ENCODE assay signal across 1 cellular context in the genomic region with DNA sequence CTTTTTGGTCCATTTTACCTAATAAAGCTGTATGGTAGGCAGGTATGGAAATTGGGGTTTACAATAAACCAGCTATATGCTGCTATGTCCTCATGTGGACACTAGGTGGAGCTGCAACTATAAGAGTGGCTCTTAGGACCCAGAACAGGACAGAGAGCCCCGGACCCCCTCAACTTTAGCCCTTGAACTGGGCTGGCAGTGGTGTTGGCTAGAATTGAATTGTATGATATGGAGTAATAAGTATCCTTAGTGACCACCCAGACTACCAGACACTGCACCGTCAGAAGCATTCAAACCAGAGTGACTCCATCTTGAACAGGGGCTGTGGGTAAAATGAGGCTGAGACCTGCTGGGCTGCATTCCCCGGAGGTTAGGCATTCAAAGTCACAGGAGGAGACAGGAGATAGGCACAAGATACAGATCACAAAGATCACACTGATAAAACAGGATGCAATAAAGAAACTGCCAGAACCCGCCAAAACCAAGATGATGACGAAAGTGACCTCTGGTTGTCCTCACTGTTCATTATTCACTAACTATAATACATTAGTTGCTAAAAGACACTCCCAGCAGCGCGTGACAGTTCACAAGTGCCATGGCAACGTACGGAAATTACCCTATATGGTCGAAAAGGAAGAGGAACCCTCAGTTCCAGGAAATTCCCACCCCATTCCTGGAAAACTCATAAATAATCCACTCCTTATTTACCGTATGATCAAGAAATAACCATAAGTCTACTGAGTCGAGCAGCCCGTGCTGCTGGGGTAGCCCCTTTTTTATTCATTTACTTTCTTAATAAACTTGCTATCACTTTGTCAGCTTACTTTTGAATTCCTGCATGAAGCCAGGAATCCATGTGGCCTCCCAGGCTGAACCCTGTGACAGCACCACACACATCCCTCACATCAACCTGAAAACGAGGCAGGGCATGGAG.
A peak's percentile ranks its signal among the peaks of the same experiment; 100 is the strongest.
TF ChIP-seq lines count a peak whose summit lies in the region.

No MANE protein-coding gene starts in this region.

TF ChIP-seq in K562, 482 proteins besides CTCF, POLR2A, EP300 and RAD21 (continued from another document and continues in another):
- TF ChIP-seq, protein P1, sequence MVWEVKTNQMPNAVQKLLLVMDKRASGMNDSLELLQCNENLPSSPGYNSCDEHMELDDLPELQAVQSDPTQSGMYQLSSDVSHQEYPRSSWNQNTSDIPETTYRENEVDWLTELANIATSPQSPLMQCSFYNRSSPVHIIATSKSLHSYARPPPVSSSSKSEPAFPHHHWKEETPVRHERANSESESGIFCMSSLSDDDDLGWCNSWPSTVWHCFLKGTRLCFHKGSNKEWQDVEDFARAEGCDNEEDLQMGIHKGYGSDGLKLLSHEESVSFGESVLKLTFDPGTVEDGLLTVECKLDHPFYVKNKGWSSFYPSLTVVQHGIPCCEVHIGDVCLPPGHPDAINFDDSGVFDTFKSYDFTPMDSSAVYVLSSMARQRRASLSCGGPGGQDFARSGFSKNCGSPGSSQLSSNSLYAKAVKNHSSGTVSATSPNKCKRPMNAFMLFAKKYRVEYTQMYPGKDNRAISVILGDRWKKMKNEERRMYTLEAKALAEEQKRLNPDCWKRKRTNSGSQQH (CRISPR knock-in tag; IDR thresholded peaks at IDR 0.05) = peak; percentile 100
- TF ChIP-seq, protein P2, sequence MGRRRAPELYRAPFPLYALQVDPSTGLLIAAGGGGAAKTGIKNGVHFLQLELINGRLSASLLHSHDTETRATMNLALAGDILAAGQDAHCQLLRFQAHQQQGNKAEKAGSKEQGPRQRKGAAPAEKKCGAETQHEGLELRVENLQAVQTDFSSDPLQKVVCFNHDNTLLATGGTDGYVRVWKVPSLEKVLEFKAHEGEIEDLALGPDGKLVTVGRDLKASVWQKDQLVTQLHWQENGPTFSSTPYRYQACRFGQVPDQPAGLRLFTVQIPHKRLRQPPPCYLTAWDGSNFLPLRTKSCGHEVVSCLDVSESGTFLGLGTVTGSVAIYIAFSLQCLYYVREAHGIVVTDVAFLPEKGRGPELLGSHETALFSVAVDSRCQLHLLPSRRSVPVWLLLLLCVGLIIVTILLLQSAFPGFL (CRISPR knock-in tag; IDR thresholded peaks at IDR 0.05) = no peak
- TF ChIP-seq ETS2 (tag; IDR thresholded peaks at IDR 0.05; ENCODE audit: borderline replicate concordance, poor library complexity, severe bottlenecking) = peak; percentile 100
- TF ChIP-seq ZEB2 (IDR thresholded peaks at IDR 0.05) = peak; percentile 79; the same call in 1 of the 2 replicates
- TF ChIP-seq RBM14 (IDR thresholded peaks at IDR 0.05; ENCODE audit: borderline replicate concordance, insufficient read depth, low read depth, low read length) = no peak
- TF ChIP-seq, protein P3, sequence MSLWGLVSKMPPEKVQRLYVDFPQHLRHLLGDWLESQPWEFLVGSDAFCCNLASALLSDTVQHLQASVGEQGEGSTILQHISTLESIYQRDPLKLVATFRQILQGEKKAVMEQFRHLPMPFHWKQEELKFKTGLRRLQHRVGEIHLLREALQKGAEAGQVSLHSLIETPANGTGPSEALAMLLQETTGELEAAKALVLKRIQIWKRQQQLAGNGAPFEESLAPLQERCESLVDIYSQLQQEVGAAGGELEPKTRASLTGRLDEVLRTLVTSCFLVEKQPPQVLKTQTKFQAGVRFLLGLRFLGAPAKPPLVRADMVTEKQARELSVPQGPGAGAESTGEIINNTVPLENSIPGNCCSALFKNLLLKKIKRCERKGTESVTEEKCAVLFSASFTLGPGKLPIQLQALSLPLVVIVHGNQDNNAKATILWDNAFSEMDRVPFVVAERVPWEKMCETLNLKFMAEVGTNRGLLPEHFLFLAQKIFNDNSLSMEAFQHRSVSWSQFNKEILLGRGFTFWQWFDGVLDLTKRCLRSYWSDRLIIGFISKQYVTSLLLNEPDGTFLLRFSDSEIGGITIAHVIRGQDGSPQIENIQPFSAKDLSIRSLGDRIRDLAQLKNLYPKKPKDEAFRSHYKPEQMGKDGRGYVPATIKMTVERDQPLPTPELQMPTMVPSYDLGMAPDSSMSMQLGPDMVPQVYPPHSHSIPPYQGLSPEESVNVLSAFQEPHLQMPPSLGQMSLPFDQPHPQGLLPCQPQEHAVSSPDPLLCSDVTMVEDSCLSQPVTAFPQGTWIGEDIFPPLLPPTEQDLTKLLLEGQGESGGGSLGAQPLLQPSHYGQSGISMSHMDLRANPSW (CRISPR knock-in tag; IDR thresholded peaks at IDR 0.05) = peak; percentile 70; the same call in 1 of the 2 replicates
- TF ChIP-seq CBX2 (IDR thresholded peaks at IDR 0.05; ENCODE audit: insufficient read depth, low read length, poor library complexity, severe bottlenecking) = no peak
- TF ChIP-seq, protein P4, sequence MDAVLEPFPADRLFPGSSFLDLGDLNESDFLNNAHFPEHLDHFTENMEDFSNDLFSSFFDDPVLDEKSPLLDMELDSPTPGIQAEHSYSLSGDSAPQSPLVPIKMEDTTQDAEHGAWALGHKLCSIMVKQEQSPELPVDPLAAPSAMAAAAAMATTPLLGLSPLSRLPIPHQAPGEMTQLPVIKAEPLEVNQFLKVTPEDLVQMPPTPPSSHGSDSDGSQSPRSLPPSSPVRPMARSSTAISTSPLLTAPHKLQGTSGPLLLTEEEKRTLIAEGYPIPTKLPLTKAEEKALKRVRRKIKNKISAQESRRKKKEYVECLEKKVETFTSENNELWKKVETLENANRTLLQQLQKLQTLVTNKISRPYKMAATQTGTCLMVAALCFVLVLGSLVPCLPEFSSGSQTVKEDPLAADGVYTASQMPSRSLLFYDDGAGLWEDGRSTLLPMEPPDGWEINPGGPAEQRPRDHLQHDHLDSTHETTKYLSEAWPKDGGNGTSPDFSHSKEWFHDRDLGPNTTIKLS (IDR thresholded peaks at IDR 0.05; ENCODE audit: borderline replicate concordance, low read depth) = peak; percentile 59; the same call in 1 of the 2 replicates
- TF ChIP-seq, protein P5, sequence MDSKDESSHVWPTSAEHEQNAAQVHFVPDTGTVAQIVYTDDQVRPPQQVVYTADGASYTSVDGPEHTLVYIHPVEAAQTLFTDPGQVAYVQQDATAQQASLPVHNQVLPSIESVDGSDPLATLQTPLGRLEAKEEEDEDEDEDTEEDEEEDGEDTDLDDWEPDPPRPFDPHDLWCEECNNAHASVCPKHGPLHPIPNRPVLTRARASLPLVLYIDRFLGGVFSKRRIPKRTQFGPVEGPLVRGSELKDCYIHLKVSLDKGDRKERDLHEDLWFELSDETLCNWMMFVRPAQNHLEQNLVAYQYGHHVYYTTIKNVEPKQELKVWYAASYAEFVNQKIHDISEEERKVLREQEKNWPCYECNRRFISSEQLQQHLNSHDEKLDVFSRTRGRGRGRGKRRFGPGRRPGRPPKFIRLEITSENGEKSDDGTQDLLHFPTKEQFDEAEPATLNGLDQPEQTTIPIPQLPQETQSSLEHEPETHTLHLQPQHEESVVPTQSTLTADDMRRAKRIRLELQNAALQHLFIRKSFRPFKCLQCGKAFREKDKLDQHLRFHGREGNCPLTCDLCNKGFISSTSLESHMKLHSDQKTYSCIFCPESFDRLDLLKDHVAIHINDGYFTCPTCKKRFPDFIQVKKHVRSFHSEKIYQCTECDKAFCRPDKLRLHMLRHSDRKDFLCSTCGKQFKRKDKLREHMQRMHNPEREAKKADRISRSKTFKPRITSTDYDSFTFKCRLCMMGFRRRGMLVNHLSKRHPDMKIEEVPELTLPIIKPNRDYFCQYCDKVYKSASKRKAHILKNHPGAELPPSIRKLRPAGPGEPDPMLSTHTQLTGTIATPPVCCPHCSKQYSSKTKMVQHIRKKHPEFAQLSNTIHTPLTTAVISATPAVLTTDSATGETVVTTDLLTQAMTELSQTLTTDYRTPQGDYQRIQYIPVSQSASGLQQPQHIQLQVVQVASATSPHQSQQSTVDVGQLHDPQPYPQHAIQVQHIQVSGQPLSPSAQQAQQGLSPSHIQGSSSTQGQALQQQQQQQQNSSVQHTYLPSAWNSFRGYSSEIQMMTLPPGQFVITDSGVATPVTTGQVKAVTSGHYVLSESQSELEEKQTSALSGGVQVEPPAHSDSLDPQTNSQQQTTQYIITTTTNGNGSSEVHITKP (IDR thresholded peaks at IDR 0.05; ENCODE audit: partially characterized antibody) = peak; percentile 52
- no peak for TF ChIP-seq ARHGAP35 (IDR thresholded peaks at IDR 0.05; ENCODE audit: partially characterized antibody)
- TF ChIP-seq, protein P6, sequence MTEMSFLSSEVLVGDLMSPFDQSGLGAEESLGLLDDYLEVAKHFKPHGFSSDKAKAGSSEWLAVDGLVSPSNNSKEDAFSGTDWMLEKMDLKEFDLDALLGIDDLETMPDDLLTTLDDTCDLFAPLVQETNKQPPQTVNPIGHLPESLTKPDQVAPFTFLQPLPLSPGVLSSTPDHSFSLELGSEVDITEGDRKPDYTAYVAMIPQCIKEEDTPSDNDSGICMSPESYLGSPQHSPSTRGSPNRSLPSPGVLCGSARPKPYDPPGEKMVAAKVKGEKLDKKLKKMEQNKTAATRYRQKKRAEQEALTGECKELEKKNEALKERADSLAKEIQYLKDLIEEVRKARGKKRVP (CRISPR knock-in tag; IDR thresholded peaks at IDR 0.05) = peak; percentile 100
- TF ChIP-seq, protein P7, sequence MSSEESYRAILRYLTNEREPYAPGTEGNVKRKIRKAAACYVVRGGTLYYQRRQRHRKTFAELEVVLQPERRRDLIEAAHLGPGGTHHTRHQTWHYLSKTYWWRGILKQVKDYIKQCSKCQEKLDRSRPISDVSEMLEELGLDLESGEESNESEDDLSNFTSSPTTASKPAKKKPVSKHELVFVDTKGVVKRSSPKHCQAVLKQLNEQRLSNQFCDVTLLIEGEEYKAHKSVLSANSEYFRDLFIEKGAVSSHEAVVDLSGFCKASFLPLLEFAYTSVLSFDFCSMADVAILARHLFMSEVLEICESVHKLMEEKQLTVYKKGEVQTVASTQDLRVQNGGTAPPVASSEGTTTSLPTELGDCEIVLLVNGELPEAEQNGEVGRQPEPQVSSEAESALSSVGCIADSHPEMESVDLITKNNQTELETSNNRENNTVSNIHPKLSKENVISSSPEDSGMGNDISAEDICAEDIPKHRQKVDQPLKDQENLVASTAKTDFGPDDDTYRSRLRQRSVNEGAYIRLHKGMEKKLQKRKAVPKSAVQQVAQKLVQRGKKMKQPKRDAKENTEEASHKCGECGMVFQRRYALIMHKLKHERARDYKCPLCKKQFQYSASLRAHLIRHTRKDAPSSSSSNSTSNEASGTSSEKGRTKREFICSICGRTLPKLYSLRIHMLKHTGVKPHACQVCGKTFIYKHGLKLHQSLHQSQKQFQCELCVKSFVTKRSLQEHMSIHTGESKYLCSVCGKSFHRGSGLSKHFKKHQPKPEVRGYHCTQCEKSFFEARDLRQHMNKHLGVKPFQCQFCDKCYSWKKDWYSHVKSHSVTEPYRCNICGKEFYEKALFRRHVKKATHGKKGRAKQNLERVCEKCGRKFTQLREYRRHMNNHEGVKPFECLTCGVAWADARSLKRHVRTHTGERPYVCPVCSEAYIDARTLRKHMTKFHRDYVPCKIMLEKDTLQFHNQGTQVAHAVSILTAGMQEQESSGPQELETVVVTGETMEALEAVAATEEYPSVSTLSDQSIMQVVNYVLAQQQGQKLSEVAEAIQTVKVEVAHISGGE (CRISPR knock-in tag; IDR thresholded peaks at IDR 0.05) = peak in 2 of 3 experiments; percentile 72 to 96; a peak in 4 of 6 replicates
- TF ChIP-seq CCNT2 (IDR thresholded peaks at IDR 0.05; ENCODE audit: borderline replicate concordance, extremely low read depth, insufficient read length, low read depth, low read length) = peak; percentile 66
- TF ChIP-seq ZNF324 (CRISPR knock-in tag; IDR thresholded peaks at IDR 0.05) = peak; percentile 99
- TF ChIP-seq ZNF780A (CRISPR knock-in tag; IDR thresholded peaks at IDR 0.05) = peak; percentile 96
- TF ChIP-seq STAG1 (CRISPR knock-in tag; IDR thresholded peaks at IDR 0.05; ENCODE audit: borderline replicate concordance) = peak; percentile 76; the same call in 1 of the 2 replicates
- no peak for TF ChIP-seq ATF1 (CRISPR knock-in tag; IDR thresholded peaks at IDR 0.05)
- TF ChIP-seq ATF1 (tag; IDR thresholded peaks at IDR 0.05) = peak; percentile 97
- TF ChIP-seq ASH1L (IDR thresholded peaks at IDR 0.05; ENCODE audit: borderline replicate concordance, low read depth, partially characterized antibody) = no peak
- TF ChIP-seq, protein P8, sequence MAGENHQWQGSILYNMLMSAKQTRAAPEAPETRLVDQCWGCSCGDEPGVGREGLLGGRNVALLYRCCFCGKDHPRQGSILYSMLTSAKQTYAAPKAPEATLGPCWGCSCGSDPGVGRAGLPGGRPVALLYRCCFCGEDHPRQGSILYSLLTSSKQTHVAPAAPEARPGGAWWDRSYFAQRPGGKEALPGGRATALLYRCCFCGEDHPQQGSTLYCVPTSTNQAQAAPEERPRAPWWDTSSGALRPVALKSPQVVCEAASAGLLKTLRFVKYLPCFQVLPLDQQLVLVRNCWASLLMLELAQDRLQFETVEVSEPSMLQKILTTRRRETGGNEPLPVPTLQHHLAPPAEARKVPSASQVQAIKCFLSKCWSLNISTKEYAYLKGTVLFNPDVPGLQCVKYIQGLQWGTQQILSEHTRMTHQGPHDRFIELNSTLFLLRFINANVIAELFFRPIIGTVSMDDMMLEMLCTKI (IDR thresholded peaks at IDR 0.05; ENCODE audit: partially characterized antibody) = no peak
- TF ChIP-seq, protein P9, sequence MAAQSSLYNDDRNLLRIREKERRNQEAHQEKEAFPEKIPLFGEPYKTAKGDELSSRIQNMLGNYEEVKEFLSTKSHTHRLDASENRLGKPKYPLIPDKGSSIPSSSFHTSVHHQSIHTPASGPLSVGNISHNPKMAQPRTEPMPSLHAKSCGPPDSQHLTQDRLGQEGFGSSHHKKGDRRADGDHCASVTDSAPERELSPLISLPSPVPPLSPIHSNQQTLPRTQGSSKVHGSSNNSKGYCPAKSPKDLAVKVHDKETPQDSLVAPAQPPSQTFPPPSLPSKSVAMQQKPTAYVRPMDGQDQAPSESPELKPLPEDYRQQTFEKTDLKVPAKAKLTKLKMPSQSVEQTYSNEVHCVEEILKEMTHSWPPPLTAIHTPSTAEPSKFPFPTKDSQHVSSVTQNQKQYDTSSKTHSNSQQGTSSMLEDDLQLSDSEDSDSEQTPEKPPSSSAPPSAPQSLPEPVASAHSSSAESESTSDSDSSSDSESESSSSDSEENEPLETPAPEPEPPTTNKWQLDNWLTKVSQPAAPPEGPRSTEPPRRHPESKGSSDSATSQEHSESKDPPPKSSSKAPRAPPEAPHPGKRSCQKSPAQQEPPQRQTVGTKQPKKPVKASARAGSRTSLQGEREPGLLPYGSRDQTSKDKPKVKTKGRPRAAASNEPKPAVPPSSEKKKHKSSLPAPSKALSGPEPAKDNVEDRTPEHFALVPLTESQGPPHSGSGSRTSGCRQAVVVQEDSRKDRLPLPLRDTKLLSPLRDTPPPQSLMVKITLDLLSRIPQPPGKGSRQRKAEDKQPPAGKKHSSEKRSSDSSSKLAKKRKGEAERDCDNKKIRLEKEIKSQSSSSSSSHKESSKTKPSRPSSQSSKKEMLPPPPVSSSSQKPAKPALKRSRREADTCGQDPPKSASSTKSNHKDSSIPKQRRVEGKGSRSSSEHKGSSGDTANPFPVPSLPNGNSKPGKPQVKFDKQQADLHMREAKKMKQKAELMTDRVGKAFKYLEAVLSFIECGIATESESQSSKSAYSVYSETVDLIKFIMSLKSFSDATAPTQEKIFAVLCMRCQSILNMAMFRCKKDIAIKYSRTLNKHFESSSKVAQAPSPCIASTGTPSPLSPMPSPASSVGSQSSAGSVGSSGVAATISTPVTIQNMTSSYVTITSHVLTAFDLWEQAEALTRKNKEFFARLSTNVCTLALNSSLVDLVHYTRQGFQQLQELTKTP (IDR thresholded peaks at IDR 0.05; ENCODE audit: low read depth in 1 of 2, partially characterized antibody in 2 of 2) = peak; percentile 75 to 76
- peak; percentile 94 for TF ChIP-seq ZBTB7A (IDR thresholded peaks at IDR 0.05; ENCODE audit: borderline replicate concordance, control insufficient read depth, low read depth, low read length)
- TF ChIP-seq GATAD2A (IDR thresholded peaks at IDR 0.05) = peak; percentile 100
- TF ChIP-seq SIRT6 (IDR thresholded peaks at IDR 0.05; ENCODE audit: low read depth, low read length) = no peak
- peak; percentile 100 for TF ChIP-seq RHOXF2B (CRISPR knock-in tag; conservative IDR thresholded peaks at IDR 0.05)
- peak; percentile 89 for TF ChIP-seq CTBP1 (IDR thresholded peaks at IDR 0.05; ENCODE audit: borderline replicate concordance)
- TF ChIP-seq NR3C1 (CRISPR knock-in tag; IDR thresholded peaks at IDR 0.05) = no peak
- TF ChIP-seq SPI1 (IDR thresholded peaks at IDR 0.05; ENCODE audit: borderline replicate concordance, low read depth, low read length) = 0 out of 2 replicates have a peak, but pooled peaks have one; percentile 46
- peak; percentile 100 for TF ChIP-seq ZNF41 (CRISPR knock-in tag; conservative IDR thresholded peaks at IDR 0.05)
